ENCODE assay signal across 10 cellular contexts in genomic region chr4:52036875-52037274, GRCh38. TPM values are rescaled to one million over a fixed set of nuclear protein-coding genes. Genes with fewer than 3 reads are reported as not detected.
A peak's percentile ranks its signal among the peaks of the same experiment; 100 is the strongest.
DNase-seq lines count a peak whose midpoint lies in the region; ATAC-seq and TF ChIP-seq lines count a peak whose summit lies in the region.
"Had no signal": no experiment of that assay in that cellular context is flagged by ENCODE, and none has a peak within 500 bp of the region (broad histone marks: within the 10 kb centered on the region; RNA-seq: fewer than 3 reads in every experiment).

No MANE protein-coding gene starts in this region.

- no peak for ATAC-seq in CD4-positive, alpha-beta T cell (ENCODE audit: poor library complexity)

- H2AFZ ChIP-seq in OCI-LY7 (ENCODE audit: low read length), result peak overlapping the region; percentile 85; the same call in 1 of the 2 replicates
- H2AFZ ChIP-seq in neural progenitor cell (replicated peaks), result no peak overlapping the region

- H3K79me2 ChIP-seq in OCI-LY7 (ENCODE audit: insufficient read depth, low read depth, low read length) (peaks cover 18% of the 10 kb centered on the region; the same call in 1 of the 2 replicates), neural progenitor cell (ENCODE audit: low read depth) (peaks cover 67% of the 10 kb centered on the region)

- intact Hi-C loops in CD4-positive, alpha-beta T cell (cut with DNase I, micrococcal nuclease), result loop anchor here in 1 of 2 experiments (5.0 kb wide), 1 partner anchor 195 kb away; the partner anchor contains the start of gene DCUN1D4
- intact Hi-C loops in OCI-LY7 (cut with micrococcal nuclease; ENCODE audit: unreplicated experiment), result loop anchor here (2.0 kb wide), 1 partner anchor 194 kb away; the partner anchor contains the start of gene DCUN1D4

- CTCF ChIA-PET in CD4-positive, alpha-beta T cell (lab: Charles Lee), result interaction anchor here (1.4 kb wide), 1 partner anchor 9 kb away, joined by 3 read pairs; no protein-coding TSS in a partner anchor
- CTCF ChIA-PET in OCI-LY7 (lab: Charles Lee; ENCODE audit: unreplicated experiment), result no interaction called here

- DNase-seq in CD4-positive, alpha-beta T cell, result no peak
- DNase-seq in OCI-LY7 (ENCODE audit: low spot score) (no peak), epithelial cell of proximal tubule (ENCODE audit: low read depth) (no peak), neural progenitor cell (ENCODE audit: low spot score) (no peak), COR-L47 (lab: John Stamatoyannopoulos, UW) (no peak), hepatic stellate cell (ENCODE audit: low spot score) (no peak), midbrain (lab: John Stamatoyannopoulos, UW) (no peak)
- no peak for DNase-seq in stimulated activated CD4-positive, alpha-beta T cell treated with anti-CD3 and anti-CD28 coated beads, Interleukin-2, amount 100 ng/mL, for 24 hours
- DNase-seq: pancreas, upper lobe of left lung had no signal

- POLR2A ChIA-PET in CD4-positive, alpha-beta T cell (lab: Charles Lee), result interaction anchor here (1.2 kb wide), 1 partner anchor 194 kb away, joined by 6 read pairs; the partner anchor contains the start of gene DCUN1D4
- POLR2A ChIA-PET in OCI-LY7 (lab: Charles Lee), result interaction anchor here (0.5 to 2.9 kb wide), 6 partner anchors 9 to 208 kb away, joined by 3 to 15 read pairs (median 3); partner anchors contain the start of gene DCUN1D4

- no peaks in the 10 kb centered on the region for H3K9me3 ChIP-seq in CD4-positive, alpha-beta T cell (ENCODE audit: control insufficient read depth, low read length)
- H3K9me3 ChIP-seq in OCI-LY7 (ENCODE audit: low read length), result no peaks in the 10 kb centered on the region
- H3K9me3 ChIP-seq in neural progenitor cell (ENCODE audit: low read depth), result no peaks in the 10 kb centered on the region
- H3K9me3 ChIP-seq: pancreas, upper lobe of left lung had no signal

- H3K4me1 ChIP-seq in OCI-LY7 (ENCODE audit: insufficient read depth, low read length, poor library complexity, severe bottlenecking) (peaks cover 17% of the 10 kb centered on the region), neural progenitor cell (peaks cover 45% of the 10 kb centered on the region)

- H3K4me2 ChIP-seq in OCI-LY7 (ENCODE audit: low read length) (peak overlapping the region; percentile 83), neural progenitor cell (peak overlapping the region; percentile 96)

- no peaks in the 10 kb centered on the region for H3K9me2 ChIP-seq in OCI-LY7 (ENCODE audit: insufficient read depth, low read length)

- no peak overlapping the region for H3K27ac ChIP-seq in CD4-positive, alpha-beta T cell (ENCODE audit: low read depth, low read length)
- H3K27ac ChIP-seq in OCI-LY7 (ENCODE audit: low read depth, low read length, poor library complexity, severe bottlenecking), result no peak overlapping the region
- no peak overlapping the region for H3K27ac ChIP-seq in neural progenitor cell
- H3K27ac ChIP-seq: upper lobe of left lung had no signal

- H3K27me3 Mint-ChIP-seq in CD4-positive, alpha-beta T cell, result peaks cover 8% of the 10 kb centered on the region
- H3K27me3 Mint-ChIP-seq in neural progenitor cell (ENCODE audit: insufficient read depth, low read depth), result peaks cover 2% of the 10 kb centered on the region

- H3K4me1 Mint-ChIP-seq in CD4-positive, alpha-beta T cell (ENCODE audit: low read depth), result peaks cover 39% of the 10 kb centered on the region
- peaks cover 27% of the 10 kb centered on the region for H3K4me1 Mint-ChIP-seq in neural progenitor cell

- no peaks in the 10 kb centered on the region for H3K27me3 ChIP-seq in CD4-positive, alpha-beta T cell (ENCODE audit: control insufficient read depth, insufficient read depth, low read length)
- H3K27me3 ChIP-seq in neural progenitor cell, result peaks cover 15% of the 10 kb centered on the region
- H3K27me3 ChIP-seq: pancreas had no signal

- peak overlapping the region; percentile 73 for H3K9ac ChIP-seq in neural progenitor cell

- H4K20me1 ChIP-seq in OCI-LY7 (ENCODE audit: insufficient read depth, low read length), result no peaks in the 10 kb centered on the region
- peaks cover 42% of the 10 kb centered on the region for H4K20me1 ChIP-seq in neural progenitor cell (ENCODE audit: low read depth)

- TF ChIP-seq CTCF in CD4-positive, alpha-beta T cell (IDR thresholded peaks at IDR 0.05), result no peak
- TF ChIP-seq CTCF in OCI-LY7 (conservative IDR thresholded peaks at IDR 0.05; ENCODE audit: low read length) (no peak), epithelial cell of proximal tubule (conservative IDR thresholded peaks at IDR 0.05; ENCODE audit: low read depth, low read length) (no peak), neural progenitor cell (IDR thresholded peaks at IDR 0.05) (no peak)

- H3F3A ChIP-seq in neural progenitor cell (ENCODE audit: low read depth), result peaks cover 11% of the 10 kb centered on the region

- H3K36me3 ChIP-seq in OCI-LY7 (ENCODE audit: insufficient read depth, low read length), result peaks cover 3% of the 10 kb centered on the region; the same call in 1 of the 2 replicates
- H3K36me3 ChIP-seq in neural progenitor cell, result peaks cover 13% of the 10 kb centered on the region
- H3K36me3 ChIP-seq: pancreas, upper lobe of left lung had no signal

- H3K27ac Mint-ChIP-seq in CD4-positive, alpha-beta T cell, result no peak overlapping the region
- no peak overlapping the region for H3K27ac Mint-ChIP-seq in neural progenitor cell

- H3K4me3 ChIP-seq in OCI-LY7 (ENCODE audit: low read depth, low read length, poor library complexity, severe bottlenecking) (peak overlapping the region; percentile 96), epithelial cell of proximal tubule (ENCODE audit: low read depth, low read length) (peak overlapping the region; percentile 65), neural progenitor cell (peak overlapping the region; percentile 89)

- H3K9me3 Mint-ChIP-seq in CD4-positive, alpha-beta T cell, result no peaks in the 10 kb centered on the region
- H3K9me3 Mint-ChIP-seq in neural progenitor cell, result no peaks in the 10 kb centered on the region

- H3K4me3 Mint-ChIP-seq in CD4-positive, alpha-beta T cell, result peak overlapping the region; percentile 77
- peak overlapping the region; percentile 93 for H3K4me3 Mint-ChIP-seq in neural progenitor cell

- BruUV-seq in OCI-LY7 (replicated peaks; lab: Mats Ljungman, UMichigan), result no TSS peak

- H3K36me3 Mint-ChIP-seq in CD4-positive, alpha-beta T cell (ENCODE audit: low read depth), result peaks cover 4% of the 10 kb centered on the region
- peaks cover 25% of the 10 kb centered on the region for H3K36me3 Mint-ChIP-seq in neural progenitor cell

RNA-seq across cellular contexts. Expression of gene SGCB, which starts 1.2 kb away (rescaled TPM):
- total RNA-seq in CD4-positive, alpha-beta T cell, result 1 to 10 TPM; 3.8 to 4.1 TPM
- 6.0 and 7.5 TPM in 2 replicates for total RNA-seq in OCI-LY7 (2014; rRNA removed; shearing (Covaris generic))
- 17.5 and 20.2 TPM in 2 replicates for total RNA-seq in OCI-LY7 (2022)
- total RNA-seq in epithelial cell of proximal tubule, result 8.0 and 12.7 TPM in 2 replicates
- 33.8 and 51.8 TPM in 2 replicates for total RNA-seq in neural progenitor cell (ENCODE audit: low replicate concordance)

RNA-seq across cellular contexts. Expression of gene SPATA18, which starts 14.2 kb away (rescaled TPM):
- not detected for total RNA-seq in CD4-positive, alpha-beta T cell
- total RNA-seq in OCI-LY7 (2014; rRNA removed; shearing (Covaris generic)), result not detected in 2 replicates
- total RNA-seq in OCI-LY7 (2022) (not detected in 2 replicates), epithelial cell of proximal tubule (4.1 and 8.5 TPM in 2 replicates), neural progenitor cell (ENCODE audit: low replicate concordance) (5.4 and 7.2 TPM in 2 replicates)

RNA-seq across cellular contexts. Expression of gene LRRC66, which starts 16.7 kb away (rescaled TPM):
- under 1 TPM in 1 of 2 experiments, not detected in 1; 0.11 TPM for total RNA-seq in CD4-positive, alpha-beta T cell
- total RNA-seq in OCI-LY7 (2014; rRNA removed; shearing (Covaris generic)), result 0.15 and 0.25 TPM in 2 replicates
- total RNA-seq in OCI-LY7 (2022) (0.11 and 0.25 TPM in 2 replicates), epithelial cell of proximal tubule (0.07 TPM in 1 of 2 replicates, not detected in the other), neural progenitor cell (ENCODE audit: low replicate concordance) (0.40 and 1.0 TPM in 2 replicates)
